In genomic region chr4:185218312-185218711, GRCh38 we compare ENCODE assay signal across 1 cellular context.
TF ChIP-seq lines count a peak whose summit lies in the region.

No MANE protein-coding gene starts in this region.

TF ChIP-seq in GM23338, 12 proteins besides CTCF, POLR2A, EP300 and RAD21:
- TF ChIP-seq ZNF462 (CRISPR knock-in tag; IDR thresholded peaks at IDR 0.05) (no peak), NANOG (IDR thresholded peaks at IDR 0.05; ENCODE audit: borderline replicate concordance) (no peak), ZNF331 (CRISPR knock-in tag; IDR thresholded peaks at IDR 0.05; ENCODE audit: low read depth) (no peak), ETS1 (IDR thresholded peaks at IDR 0.05) (no peak), EZH2phosphoT487 (IDR thresholded peaks at IDR 0.05; ENCODE audit: unreplicated experiment) (no peak), JUNB (IDR thresholded peaks at IDR 0.05; ENCODE audit: unreplicated experiment) (no peak), ZNF114 (CRISPR knock-in tag; IDR thresholded peaks at IDR 0.05) (no peak), EZH2 (IDR thresholded peaks at IDR 0.05; ENCODE audit: low read depth, unreplicated experiment) (no peak), STAT1 (IDR thresholded peaks at IDR 0.05; ENCODE audit: unreplicated experiment) (no peak), POLR2AphosphoS5 (IDR thresholded peaks at IDR 0.05; ENCODE audit: low read depth) (no peak), CREB1 (CRISPR knock-in tag; IDR thresholded peaks at IDR 0.05; ENCODE audit: low read depth) (no peak), REST (IDR thresholded peaks at IDR 0.05; ENCODE audit: unreplicated experiment) (no peak)
